In genomic region chr6:63504777-63505384, GRCh38 we compare ENCODE assay signal across 1 cellular context.
TF ChIP-seq lines count a peak whose summit lies in the region.

No MANE protein-coding gene starts in this region.

TF ChIP-seq in HCT116, 20 proteins besides CTCF, POLR2A, EP300 and RAD21 (continued from another document):
- TF ChIP-seq REST (IDR thresholded peaks at IDR 0.05; ENCODE audit: low read depth), result no peak
- TF ChIP-seq FOSL1 (IDR thresholded peaks at IDR 0.05; ENCODE audit: low read depth), result peak; percentile 78
